ENCODE assay signal across 9 cellular contexts in the genomic region with DNA sequence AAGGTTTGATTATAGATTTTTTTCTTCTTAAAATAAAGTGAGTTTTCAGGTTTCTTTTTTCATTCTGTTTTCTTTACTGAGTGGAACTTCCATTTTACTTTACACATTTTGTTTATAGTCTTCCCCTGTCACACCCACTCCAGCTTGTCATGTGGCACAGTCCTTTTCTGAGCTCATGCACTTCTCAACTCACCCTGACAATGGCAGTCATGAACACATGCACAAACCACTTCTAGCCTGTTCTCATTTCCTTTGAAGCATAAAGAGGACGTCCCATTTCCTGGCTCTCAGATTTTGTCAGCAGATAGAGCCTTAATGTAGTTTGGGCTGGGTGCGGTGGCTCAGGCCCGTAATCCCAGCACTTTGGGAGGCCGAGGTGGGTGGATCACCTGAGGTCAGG.
A peak's percentile ranks its signal among the peaks of the same experiment; 100 is the strongest.
DNase-seq lines count a peak whose midpoint lies in the region; ATAC-seq lines count a peak whose summit lies in the region.
"Had no signal": no experiment of that assay in that cellular context is flagged by ENCODE, and none has a peak within 500 bp of the region (broad histone marks: within the 10 kb centered on the region; RNA-seq: fewer than 3 reads in every experiment).

No MANE protein-coding gene starts in this region.

- ATAC-seq in GM18508 (IDR thresholded peaks at IDR 0.05; ENCODE audit: insufficient read depth, unreplicated experiment) = peak; percentile 47
- peak; percentile 63 for ATAC-seq in activated naive CD8-positive, alpha-beta T cell treated with anti-CD3 and anti-CD28 coated beads, Interleukin-2, amount 50 U/mL, for 24 hours
- ATAC-seq in GM21717 (IDR thresholded peaks at IDR 0.05; ENCODE audit: unreplicated experiment) = no peak
- ATAC-seq in HG03342 (IDR thresholded peaks at IDR 0.05; ENCODE audit: unreplicated experiment) = no peak

- in situ Hi-C loops in HAP-1 (cut with MboI; ENCODE audit: low sequenced_read_pairs) = no loop called here

- H3K4me1 ChIP-seq in HAP-1 = no peaks in the 10 kb centered on the region

- peak; percentile 82 for DNase-seq in CD1c-positive myeloid dendritic cell (ENCODE audit: extremely low spot score)
- DNase-seq in NAMALWA (ENCODE audit: low spot score) = peak; percentile 48
- no peak for DNase-seq in activated naive CD8-positive, alpha-beta T cell treated with anti-CD3 and anti-CD28 coated beads, Interleukin-2, amount 50 U/mL, for 24 hours
- no peak for DNase-seq in HAP-1 (ENCODE audit: low spot score in 2 of 2)
- no peak for DNase-seq in NCI-H2227 (lab: John Stamatoyannopoulos, UW; ENCODE audit: unreplicated experiment)
- DNase-seq: midbrain had no signal

- H3K4me1 Mint-ChIP-seq in activated naive CD8-positive, alpha-beta T cell treated with anti-CD3 and anti-CD28 coated beads, Interleukin-2, amount 50 U/mL, for 24 hours = peaks cover 7% of the 10 kb centered on the region

- H3K9me3 Mint-ChIP-seq in activated naive CD8-positive, alpha-beta T cell treated with anti-CD3 and anti-CD28 coated beads, Interleukin-2, amount 50 U/mL, for 24 hours = no peaks in the 10 kb centered on the region

- no peak overlapping the region for H3K4me3 ChIP-seq in HAP-1

- H3K27me3 Mint-ChIP-seq in activated naive CD8-positive, alpha-beta T cell treated with anti-CD3 and anti-CD28 coated beads, Interleukin-2, amount 50 U/mL, for 24 hours = no peaks in the 10 kb centered on the region

- H3K9me3 ChIP-seq in HAP-1 = no peaks in the 10 kb centered on the region

- H3K36me3 Mint-ChIP-seq in activated naive CD8-positive, alpha-beta T cell treated with anti-CD3 and anti-CD28 coated beads, Interleukin-2, amount 50 U/mL, for 24 hours (ENCODE audit: low read depth) = no peaks in the 10 kb centered on the region

- H3K4me3 Mint-ChIP-seq in activated naive CD8-positive, alpha-beta T cell treated with anti-CD3 and anti-CD28 coated beads, Interleukin-2, amount 50 U/mL, for 24 hours = no peak overlapping the region

- no peaks in the 10 kb centered on the region for H3K36me3 ChIP-seq in HAP-1 (replicated peaks)

- H3K27me3 ChIP-seq in HAP-1 (ENCODE audit: low read depth) = no peaks in the 10 kb centered on the region

- no peak overlapping the region for H3K27ac Mint-ChIP-seq in activated naive CD8-positive, alpha-beta T cell treated with anti-CD3 and anti-CD28 coated beads, Interleukin-2, amount 50 U/mL, for 24 hours

Comparison
In these comparisons a context has a peak if more than half of its experiments do, and no peak if none do; other contexts are left out.
1. DNase-seq: peak in CD1c-positive myeloid dendritic cell (single experiment) and NAMALWA (single experiment); none in activated naive CD8-positive, alpha-beta T cell treated with anti-CD3 and anti-CD28 coated beads, Interleukin-2, amount 50 U/mL, for 24 hours (single experiment), HAP-1 (0 of 2) and NCI-H2227 (single experiment).
2. ATAC-seq: peak in GM18508 (single experiment) and activated naive CD8-positive, alpha-beta T cell treated with anti-CD3 and anti-CD28 coated beads, Interleukin-2, amount 50 U/mL, for 24 hours (single experiment); none in GM21717 (single experiment) and HG03342 (single experiment).